17 cellular contexts compared by ENCODE assay signal in genomic region chr14:92945544-92945943, GRCh38. TPM values are rescaled to one million over a fixed set of nuclear protein-coding genes. Genes with fewer than 3 reads are reported as not detected.
DNase-seq lines count a peak whose midpoint lies in the region; ATAC-seq, FAIRE-seq and TF ChIP-seq lines count a peak whose summit lies in the region.
"Had no signal": no experiment of that assay in that cellular context is flagged by ENCODE, and none has a peak within 500 bp of the region (broad histone marks: within the 10 kb centered on the region; RNA-seq: fewer than 3 reads in every experiment).

No MANE protein-coding gene starts in this region.

- H3K27ac ChIP-seq in right cardiac atrium (ENCODE audit: low read length) (no peak overlapping the region), left ventricle myocardium inferior (replicated peaks) (no peak overlapping the region), angular gyrus (ENCODE audit: low read depth, low read length) (peak overlapping the region; percentile 34), osteoblast (ENCODE audit: low read depth, low read length) (no peak overlapping the region)

- no peak overlapping the region for H3K4me3 ChIP-seq in right cardiac atrium (ENCODE audit: low read length)
- no peak overlapping the region for H3K4me3 ChIP-seq in left ventricle myocardium inferior
- no peak overlapping the region for H3K4me3 ChIP-seq in osteoblast (ENCODE audit: insufficient read depth, low read length)

- H4K20me1 ChIP-seq in osteoblast (ENCODE audit: insufficient read depth, low read length) = no peaks in the 10 kb centered on the region

- H3K36me3 ChIP-seq in left ventricle myocardium inferior (peaks cover 70% of the 10 kb centered on the region), osteoblast (ENCODE audit: insufficient read depth, low read length) (no peaks in the 10 kb centered on the region)

- H3K4me1 ChIP-seq in right cardiac atrium (ENCODE audit: control insufficient read depth, insufficient read depth, low read length) (peaks cover 1% of the 10 kb centered on the region), left ventricle myocardium inferior (peaks cover 43% of the 10 kb centered on the region), osteoblast (ENCODE audit: insufficient read depth, low read length) (no peaks in the 10 kb centered on the region)

- H3K27me3 ChIP-seq in right cardiac atrium (ENCODE audit: control insufficient read depth, insufficient read depth) (no peaks in the 10 kb centered on the region), left ventricle myocardium inferior (ENCODE audit: low read depth) (no peaks in the 10 kb centered on the region), osteoblast (ENCODE audit: insufficient read depth, low read length) (no peaks in the 10 kb centered on the region)

- TF ChIP-seq CTCF in left ventricle myocardium inferior (IDR thresholded peaks at IDR 0.05; ENCODE audit: borderline replicate concordance) (no peak), osteoblast (IDR thresholded peaks at IDR 0.05; ENCODE audit: extremely low read depth, low read depth, low read length) (no peak)

- H3K79me2 ChIP-seq in osteoblast (ENCODE audit: insufficient read depth, low read length) = no peaks in the 10 kb centered on the region

- H2AFZ ChIP-seq in osteoblast (ENCODE audit: low read length) = no peak overlapping the region

- no peak for FAIRE-seq in GM19239 (lab: Jason Lieb, UNC)

- ATAC-seq in right cardiac atrium = no peak

- intact Hi-C loops in right cardiac atrium (cut with DNase I) = no loop called here
- intact Hi-C loops in left ventricle myocardium inferior (cut with micrococcal nuclease) = no loop called here

- H3K4me2 ChIP-seq in osteoblast (ENCODE audit: insufficient read depth, low read length) = no peak overlapping the region

- peak in 2 of 3 experiments; percentile 75 to 87 for DNase-seq in NCI-H1417 (lab: John Stamatoyannopoulos, UW)
- DNase-seq in NCI-H1417 treated with DMSO at 0.1 percent for 48 hours (lab: John Stamatoyannopoulos, UW) = no peak
- DNase-seq in right cardiac atrium = peak in 2 of 3 donors; percentile 37 to 40
- DNase-seq in left ventricle myocardium inferior = no peak
- DNase-seq in DMS114 treated with DMSO at 0.1 percent for 48 hours (lab: John Stamatoyannopoulos, UW; ENCODE audit: unreplicated experiment) = no peak
- DNase-seq in GM19239 (ENCODE audit: insufficient read length, low spot score) = no peak
- no peak for DNase-seq in osteoblast (ENCODE audit: insufficient read length, low spot score, missing footprints)
- DNase-seq: 8988T; CD4-positive, alpha-beta T cell; H7; Karpas-422; MM.1S; NCI-H1105; NCI-H526 treated with DMSO at 0.1 percent for 48 hours had no signal

- H3K9me3 ChIP-seq in right cardiac atrium (ENCODE audit: control insufficient read depth, low read length) = no peaks in the 10 kb centered on the region
- H3K9me3 ChIP-seq in left ventricle myocardium inferior (replicated peaks) = no peaks in the 10 kb centered on the region
- H3K9me3 ChIP-seq in osteoblast (ENCODE audit: low read depth, low read length) = no peaks in the 10 kb centered on the region

- WGBS in right cardiac atrium = 86% methylated on average over 12 of the region's 12 CpGs

RNA-seq across cellular contexts. Expression of gene CHGA, which starts 22.6 kb away (rescaled TPM):
- not detected for total RNA-seq in right cardiac atrium
- polyA plus RNA-seq in right cardiac atrium = 0.16 TPM
- total RNA-seq in left ventricle myocardium inferior = not detected
- total RNA-seq in osteoblast = not detected in 2 replicates
- total RNA-seq: CD4-positive, alpha-beta T cell; PC-3; T-helper 1 cell treated with Interleukin-12 subunit alpha and Interleukin-12 subunit beta and Interleukin-4 antibody, amounts not matched to agents 30 ng/mL and 1 ng/mL, for 36 hours had no signal

Comparison
In these comparisons a context has a peak if more than half of its experiments do, and no peak if none do; other contexts are left out.
1. DNase-seq: peak in NCI-H1417 (2 of 3) and right cardiac atrium (2 of 3); none in NCI-H1417 treated with DMSO at 0.1 percent for 48 hours (single experiment), left ventricle myocardium inferior (single experiment), DMS114 treated with DMSO at 0.1 percent for 48 hours (single experiment), GM19239 (single experiment) and osteoblast (single experiment).